ENCODE assay signal across 13 cellular contexts in genomic region chr6:54801669-54802068, GRCh38. TPM values are rescaled to one million over a fixed set of nuclear protein-coding genes. Genes with fewer than 3 reads are reported as not detected.
A peak's percentile ranks its signal among the peaks of the same experiment; 100 is the strongest.
DNase-seq lines count a peak whose midpoint lies in the region; TF ChIP-seq lines count a peak whose summit lies in the region.
"Had no signal": no experiment of that assay in that cellular context is flagged by ENCODE, and none has a peak within 500 bp of the region (broad histone marks: within the 10 kb centered on the region; RNA-seq: fewer than 3 reads in every experiment).

No MANE protein-coding gene starts in this region.

- DNase-seq in AG08396 (ENCODE audit: low spot score) (peak; percentile 47), HT1080 (ENCODE audit: low read depth) (peak; percentile 78), amniotic epithelial cell (ENCODE audit: low read depth) (peak; percentile 97), kidney epithelial cell (ENCODE audit: low read depth) (peak; percentile 71), testis (no peak)
- no peak for DNase-seq in activated T-helper 1 cell treated with anti-CD3 and anti-CD28 coated beads, Interleukin-12 subunit alpha, Interleukin-12 subunit beta, Interleukin-2, Interleukin-4 antibody, amounts not matched to agents 30 ng/mL and 10 ng/mL and 1 ng/mL, durations not matched to agents 14 hours and 24 hours and 36 hours (ENCODE audit: low spot score)
- DNase-seq in activated CD4-positive, alpha-beta T cell treated with anti-CD3 and anti-CD28 coated beads for 4 hours: no peak
- DNase-seq in CD4-positive, alpha-beta memory T cell: no peak
- DNase-seq: activated B cell treated with CpG ODN at 0.5 μM for 24 hours; effector memory CD8-positive, alpha-beta T cell; left cardiac atrium; NK-92 treated with Interleukin-12 subunit alpha and Interleukin-12 subunit beta, amount 100 ng/mL, for 24 hours; retina had no signal

- POLR2A ChIA-PET in CD4-positive, alpha-beta memory T cell (lab: Charles Lee; ENCODE audit: partially characterized antibody): no interaction called here

- peaks cover 10% of the 10 kb centered on the region for H3K9me3 Mint-ChIP-seq in activated T-helper 1 cell treated with anti-CD3 and anti-CD28 coated beads, Interleukin-12 subunit alpha, Interleukin-12 subunit beta, Interleukin-2, Interleukin-4 antibody, amounts not matched to agents 30 ng/mL and 10 ng/mL and 1 ng/mL, durations not matched to agents 14 hours and 24 hours and 36 hours
- H3K9me3 Mint-ChIP-seq in CD4-positive, alpha-beta memory T cell: peaks cover 0 to 16% (median 3%) of the 10 kb centered on the region in 8 donors

- no peak overlapping the region for H3K27ac Mint-ChIP-seq in activated T-helper 1 cell treated with anti-CD3 and anti-CD28 coated beads, Interleukin-12 subunit alpha, Interleukin-12 subunit beta, Interleukin-2, Interleukin-4 antibody, amounts not matched to agents 30 ng/mL and 10 ng/mL and 1 ng/mL, durations not matched to agents 14 hours and 24 hours and 36 hours
- H3K27ac Mint-ChIP-seq in CD4-positive, alpha-beta memory T cell: no peak overlapping the region
- H3K27ac Mint-ChIP-seq: activated B cell treated with CpG ODN at 0.5 μM for 24 hours; effector memory CD8-positive, alpha-beta T cell had no signal

- no peaks in the 10 kb centered on the region for H3K4me1 Mint-ChIP-seq in activated T-helper 1 cell treated with anti-CD3 and anti-CD28 coated beads, Interleukin-12 subunit alpha, Interleukin-12 subunit beta, Interleukin-2, Interleukin-4 antibody, amounts not matched to agents 30 ng/mL and 10 ng/mL and 1 ng/mL, durations not matched to agents 14 hours and 24 hours and 36 hours (ENCODE audit: low read depth)
- H3K4me1 Mint-ChIP-seq in CD4-positive, alpha-beta memory T cell: no peaks in the 10 kb centered on the region
- H3K4me1 Mint-ChIP-seq: activated B cell treated with CpG ODN at 0.5 μM for 24 hours had no signal

- H3K27me3 ChIP-seq in kidney epithelial cell (ENCODE audit: control insufficient read depth, insufficient read depth, low read length) (no peaks in the 10 kb centered on the region), testis (no peaks in the 10 kb centered on the region)
- no peaks in the 10 kb centered on the region for H3K27me3 ChIP-seq in CD4-positive, alpha-beta memory T cell (ENCODE audit: insufficient read depth, low read length)

- TF ChIP-seq CTCF in kidney epithelial cell (IDR thresholded peaks at IDR 0.05; ENCODE audit: insufficient read depth, low read length, poor library complexity, severe bottlenecking) (no peak), testis (IDR thresholded peaks at IDR 0.05) (no peak)

- no peak overlapping the region for H3K27ac ChIP-seq in testis
- no peak overlapping the region for H3K27ac ChIP-seq in CD4-positive, alpha-beta memory T cell (ENCODE audit: low read depth, low read length)

- H3K36me3 ChIP-seq in kidney epithelial cell (ENCODE audit: control insufficient read depth, insufficient read depth, low read length) (no peaks in the 10 kb centered on the region), testis (ENCODE audit: low read depth, missing control alignments) (no peaks in the 10 kb centered on the region)
- no peaks in the 10 kb centered on the region for H3K36me3 ChIP-seq in CD4-positive, alpha-beta memory T cell (ENCODE audit: insufficient read depth, low read length)

- no peaks in the 10 kb centered on the region for H3K27me3 Mint-ChIP-seq in activated T-helper 1 cell treated with anti-CD3 and anti-CD28 coated beads, Interleukin-12 subunit alpha, Interleukin-12 subunit beta, Interleukin-2, Interleukin-4 antibody, amounts not matched to agents 30 ng/mL and 10 ng/mL and 1 ng/mL, durations not matched to agents 14 hours and 24 hours and 36 hours (ENCODE audit: insufficient read depth)
- no peaks in the 10 kb centered on the region for H3K27me3 Mint-ChIP-seq in CD4-positive, alpha-beta memory T cell
- H3K27me3 Mint-ChIP-seq: activated B cell treated with CpG ODN at 0.5 μM for 24 hours; effector memory CD8-positive, alpha-beta T cell had no signal

- no peaks in the 10 kb centered on the region for H3K36me3 Mint-ChIP-seq in activated T-helper 1 cell treated with anti-CD3 and anti-CD28 coated beads, Interleukin-12 subunit alpha, Interleukin-12 subunit beta, Interleukin-2, Interleukin-4 antibody, amounts not matched to agents 30 ng/mL and 10 ng/mL and 1 ng/mL, durations not matched to agents 14 hours and 24 hours and 36 hours (ENCODE audit: low read depth)
- H3K36me3 Mint-ChIP-seq in CD4-positive, alpha-beta memory T cell: no peaks in the 10 kb centered on the region

- H3K4me1 ChIP-seq in testis: no peaks in the 10 kb centered on the region
- no peaks in the 10 kb centered on the region for H3K4me1 ChIP-seq in CD4-positive, alpha-beta memory T cell (ENCODE audit: insufficient read depth, low read length)

- no peaks in the 10 kb centered on the region for H3K9me3 ChIP-seq in testis
- H3K9me3 ChIP-seq in CD4-positive, alpha-beta memory T cell (ENCODE audit: control insufficient read depth in 1 of 2, low read length in 2 of 2): no peaks in the 10 kb centered on the region

- CTCF ChIA-PET in CD4-positive, alpha-beta memory T cell (lab: Charles Lee; ENCODE audit: partially characterized antibody): no interaction called here

- intact Hi-C loops in testis (cut with DNase I; ENCODE audit: low total_unique reads): no loop called here
- intact Hi-C loops in activated T-helper 1 cell treated with anti-CD3 and anti-CD28 coated beads, Interleukin-12 subunit alpha, Interleukin-12 subunit beta, Interleukin-2, Interleukin-4 antibody, amounts not matched to agents 30 ng/mL and 10 ng/mL and 1 ng/mL, durations not matched to agents 14 hours and 24 hours and 36 hours (cut with micrococcal nuclease): no loop called here
- intact Hi-C loops in CD4-positive, alpha-beta memory T cell (cut with micrococcal nuclease): no loop called here

- no peak for TF ChIP-seq POLR2A in testis (IDR thresholded peaks at IDR 0.05)

- H3K4me3 Mint-ChIP-seq in activated T-helper 1 cell treated with anti-CD3 and anti-CD28 coated beads, Interleukin-12 subunit alpha, Interleukin-12 subunit beta, Interleukin-2, Interleukin-4 antibody, amounts not matched to agents 30 ng/mL and 10 ng/mL and 1 ng/mL, durations not matched to agents 14 hours and 24 hours and 36 hours: no peak overlapping the region
- H3K4me3 Mint-ChIP-seq in CD4-positive, alpha-beta memory T cell: no peak overlapping the region
- H3K4me3 Mint-ChIP-seq: activated B cell treated with CpG ODN at 0.5 μM for 24 hours; effector memory CD8-positive, alpha-beta T cell had no signal

- 90 to 100% methylated on average over 1 of the region's 1 CpG for WGBS in testis, 2 donors

- H3K4me3 ChIP-seq in kidney epithelial cell (ENCODE audit: low read depth, low read length) (no peak overlapping the region), testis (no peak overlapping the region)
- H3K4me3 ChIP-seq in CD4-positive, alpha-beta memory T cell (ENCODE audit: low read length in 2 of 2): no peak overlapping the region

RNA-seq across cellular contexts. Expression of gene FAM83B, which starts 44.9 kb away (rescaled TPM):
- total RNA-seq in HT1080 (2014; rRNA removed; shearing (Covaris generic)): not detected in 2 replicates
- not detected in 2 replicates for polyA plus RNA-seq in HT1080 (2015; cell fraction: cytosol; rRNA removed)
- 0.05 TPM in 1 of 2 replicates, not detected in the other for polyA plus RNA-seq in HT1080 (2015; cell fraction: nucleus; rRNA removed)
- total RNA-seq in kidney epithelial cell (14.5 and 15.7 TPM in 2 replicates), testis (1 to 10 TPM; 1.3 to 1.6 TPM)
- polyA plus RNA-seq in testis (ENCODE audit: insufficient read depth, low read depth, low replicate concordance): 1.0 TPM
- total RNA-seq in activated T-helper 1 cell treated with anti-CD3 and anti-CD28 coated beads, Interleukin-12 subunit alpha, Interleukin-12 subunit beta, Interleukin-2, Interleukin-4 antibody, amounts not matched to agents 30 ng/mL and 10 ng/mL and 1 ng/mL, durations not matched to agents 14 hours and 24 hours and 36 hours: not detected in 2 replicates
- total RNA-seq in CD4-positive, alpha-beta memory T cell: not detected
- not detected for polyA plus RNA-seq in CD4-positive, alpha-beta memory T cell
- total RNA-seq: activated B cell treated with CpG ODN at 0.5 μM for 24 hours had no signal

Comparison
In these comparisons a context has a peak if more than half of its experiments do, and no peak if none do; other contexts are left out.
1. DNase-seq: peak in AG08396 (single experiment), HT1080 (single experiment), amniotic epithelial cell (single experiment) and kidney epithelial cell (single experiment); none in testis (single experiment), activated T-helper 1 cell treated with anti-CD3 and anti-CD28 coated beads, Interleukin-12 subunit alpha, Interleukin-12 subunit beta, Interleukin-2, Interleukin-4 antibody, amounts not matched to agents 30 ng/mL and 10 ng/mL and 1 ng/mL, durations not matched to agents 14 hours and 24 hours and 36 hours (single experiment), activated CD4-positive, alpha-beta T cell treated with anti-CD3 and anti-CD28 coated beads for 4 hours (0 of 2) and CD4-positive, alpha-beta memory T cell (0 of 5).